Comparison of ENCODE assay signal across 7 cellular contexts in the genomic region with DNA sequence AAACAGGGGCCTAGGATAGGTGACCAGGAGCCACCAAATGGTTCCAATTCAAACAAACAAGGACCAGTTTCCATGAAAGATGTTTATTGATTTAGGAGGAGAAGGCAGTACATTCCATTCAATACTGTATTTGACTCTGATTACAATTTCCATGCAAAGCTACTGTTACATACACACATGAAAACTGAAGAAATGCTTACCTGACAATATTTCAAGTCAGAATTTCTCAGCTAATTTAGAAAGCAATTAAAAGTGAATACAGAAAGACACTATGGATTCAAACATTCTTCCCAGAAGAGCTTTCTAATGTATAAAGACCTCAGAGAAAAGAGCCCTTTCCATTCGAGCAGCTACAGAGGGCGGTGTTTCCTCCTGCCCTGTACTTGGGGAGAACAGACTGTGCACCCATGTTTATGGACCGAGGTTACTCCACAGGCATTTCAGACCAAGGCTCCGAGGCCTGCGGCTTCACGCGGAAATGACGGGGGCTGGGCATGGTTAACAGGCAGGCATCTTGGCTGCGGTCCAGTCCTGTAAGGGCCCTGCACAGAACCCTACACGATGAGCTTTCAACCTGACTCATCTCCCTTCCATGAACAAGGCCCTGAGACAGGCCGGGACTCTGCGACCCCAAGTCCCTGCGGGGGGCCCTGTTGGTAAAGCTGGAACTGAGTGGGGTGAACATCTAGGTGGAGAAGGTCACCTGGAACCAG. TPM values are rescaled to one million over a fixed set of nuclear protein-coding genes. Genes with fewer than 3 reads are reported as not detected.
DNase-seq lines count a peak whose midpoint lies in the region; ATAC-seq and TF ChIP-seq lines count a peak whose summit lies in the region.

No MANE protein-coding gene starts in this region.

- H3K9me3 ChIP-seq in body of pancreas: no peaks in the 10 kb centered on the region

- no peak for TF ChIP-seq POLR2A in body of pancreas (IDR thresholded peaks at IDR 0.05)

- TF ChIP-seq CTCF in HFFc6 (IDR thresholded peaks at IDR 0.05) (peak; percentile 24; the same call in 1 of the 2 replicates), body of pancreas (IDR thresholded peaks at IDR 0.05) (no peak)

- no peaks in the 10 kb centered on the region for H3K9me3 Mint-ChIP-seq in HFFc6

- peaks cover 7% of the 10 kb centered on the region for H3K27me3 Mint-ChIP-seq in HFFc6 (ENCODE audit: insufficient read depth)

- H3K36me3 ChIP-seq in body of pancreas (replicated peaks in 1 of 2; ENCODE audit: insufficient read depth in 1 of 2, low read depth in 2 of 2): peaks cover 6 to 27% of the 10 kb centered on the region in 2 donors

- peak; percentile 84 for DNase-seq in HFFc6
- peak; percentile 40 for DNase-seq in NOMO-1 treated with DMSO at 0.1 percent for 48 hours (lab: John Stamatoyannopoulos, UW; ENCODE audit: unreplicated experiment)
- peak; percentile 45 to 67 (median 65) for DNase-seq in body of pancreas
- DNase-seq in myocyte (ENCODE audit: low read depth): peak; percentile 93
- DNase-seq in NCI-H524 (lab: John Stamatoyannopoulos, UW): no peak

- H3K4me1 Mint-ChIP-seq in HFFc6 (ENCODE audit: low read depth): peaks cover 23% of the 10 kb centered on the region

- H3K4me3 ChIP-seq in body of pancreas: no peak overlapping the region

- WGBS in body of pancreas, 2 donors: 56 to 65% methylated on average over 9 to 13 of the region's 13 CpGs

- H3K4me3 Mint-ChIP-seq in HFFc6: no peak overlapping the region

- H3K27me3 ChIP-seq in body of pancreas: no peaks in the 10 kb centered on the region

- H3K4me1 ChIP-seq in body of pancreas: peaks cover 10% of the 10 kb centered on the region

- peaks cover 27% of the 10 kb centered on the region for H3K36me3 Mint-ChIP-seq in HFFc6 (ENCODE audit: low read depth)

- H3K27ac Mint-ChIP-seq in HFFc6: peak overlapping the region; percentile 86

- H3K27ac ChIP-seq in body of pancreas: peak overlapping the region in 2 of 4 donors; percentile 7 to 10

- intact Hi-C loops in body of pancreas (cut with DNase I): no loop called here

- ATAC-seq in body of pancreas: peak; percentile 24
- ATAC-seq in HG03097 (IDR thresholded peaks at IDR 0.05; ENCODE audit: low FRiP score, unreplicated experiment): no peak
- ATAC-seq in HG03196 (IDR thresholded peaks at IDR 0.05; ENCODE audit: unreplicated experiment): no peak

RNA-seq across cellular contexts. Expression of a gene that starts 25.7 kb away (rescaled TPM):
- 10 to 100 TPM; 19.9 to 25.2 (median 21.1) TPM for total RNA-seq in HFFc6 (2021; fragmentation: NEBNext Ultra II Directional; extraction: Animal tissue kit (Norgen Biotek cat#: 25700))
- total RNA-seq in body of pancreas: 1 to 10 TPM; 2.0 to 7.5 TPM
- total RNA-seq in myocyte: 9.3 and 12.5 TPM in 2 replicates
- 9.2 TPM for polyA plus RNA-seq in myocyte (2012)

RNA-seq across cellular contexts. Expression of a gene that starts 39.0 kb away (rescaled TPM):
- total RNA-seq in HFFc6 (2021; fragmentation: NEBNext Ultra II Directional; extraction: Animal tissue kit (Norgen Biotek cat#: 25700)): 10 to 100 TPM; 31.9 to 36.1 (median 34.8) TPM
- 10 to 100 TPM; 38.4 to 51.7 TPM for total RNA-seq in body of pancreas
- total RNA-seq in myocyte: 31.9 and 33.8 TPM in 2 replicates
- 20.8 TPM for polyA plus RNA-seq in myocyte (2012)

RNA-seq across cellular contexts. Expression of a gene that starts 50.6 kb away (rescaled TPM):
- total RNA-seq in HFFc6 (2021; fragmentation: NEBNext Ultra II Directional; extraction: Animal tissue kit (Norgen Biotek cat#: 25700)): 10 to 100 TPM; 19.1 to 26.9 (median 22.6) TPM
- total RNA-seq in body of pancreas (10 to 100 TPM; 26.2 to 29.7 TPM), myocyte (27.9 and 28.8 TPM in 2 replicates)
- polyA plus RNA-seq in myocyte (2012): 29.8 TPM

Comparison
In these comparisons a context has a peak if more than half of its experiments do, and no peak if none do; other contexts are left out.
1. DNase-seq: peak in HFFc6 (single experiment), NOMO-1 treated with DMSO at 0.1 percent for 48 hours (single experiment), body of pancreas (4 of 4) and myocyte (single experiment); none in NCI-H524 (0 of 2).